Comparison of ENCODE assay signal across 28 cellular contexts in genomic region chr1:55750020-55750995, GRCh38.
"Had no signal": no experiment of that assay in that cellular context is flagged by ENCODE, and none has a peak within 500 bp of the region (broad histone marks: within the 10 kb centered on the region; RNA-seq: fewer than 3 reads in every experiment).

No MANE protein-coding gene starts in this region.

- DNase-seq: activated CD4-positive, alpha-beta T cell treated with anti-CD3 and anti-CD28 coated beads, Interleukin-2, amount 50 U/mL, for 4 hours; activated CD8-positive, alpha-beta memory T cell treated with anti-CD3 and anti-CD28 coated beads, Interleukin-2, amount 50 U/mL, for 48 hours; activated naive CD4-positive, alpha-beta T cell; activated T-cell treated with anti-CD3 and anti-CD28 coated beads, Interleukin-2, amount 50 U/mL, for 4 hours; adrenal gland; brain microvascular endothelial cell; caudate nucleus; effector CD8-positive, alpha-beta T cell; glutamatergic neuron; immature natural killer cell; left ventricle myocardium inferior; occipital lobe; stimulated activated CD4-positive, alpha-beta T cell treated with anti-CD3 and anti-CD28 coated beads, Interleukin-15, amount 100 ng/mL, for 24 hours; stomach; T-helper 9 cell; transverse colon had no signal

- ATAC-seq: activated T-cell treated with anti-CD3 and anti-CD28 coated beads, Interleukin-2, amount 50 U/mL, for 4 hours; sciatic nerve; stimulated activated memory B cell treated with anti-CD40 and anti-IgM and Interleukin-4, amounts not matched to agents 10 μg/mL and 1 μg/mL and 100 μg/mL, for 72 hours; WTC11 had no signal

- H3K36me3 ChIP-seq: adrenal gland, ascending aorta, brain microvascular endothelial cell, left ventricle myocardium inferior, stomach, suprapubic skin, transverse colon, vagina had no signal

- H3K27me3 ChIP-seq: adrenal gland, ascending aorta, brain microvascular endothelial cell, hepatocyte, stomach, suprapubic skin, transverse colon, vagina had no signal

- H3K4me3 Mint-ChIP-seq: activated naive CD8-positive, alpha-beta T cell; activated T-cell treated with anti-CD3 and anti-CD28 coated beads, Interleukin-2, amount 50 U/mL, for 4 hours; dendritic cell treated with granulocyte-macrophage colony-stimulating factor and Interleukin-4, amounts not matched to agents 40 ng/mL and 50 ng/mL, for 4 days; immature natural killer cell; mesothelial cell of epicardium; stimulated activated memory B cell treated with anti-CD40 and anti-IgM and Interleukin-4, amounts not matched to agents 10 μg/mL and 1 μg/mL and 100 μg/mL, for 72 hours; WTC11 had no signal

- H3K36me3 Mint-ChIP-seq: activated naive CD8-positive, alpha-beta T cell; stimulated activated memory B cell treated with anti-CD40 and anti-IgM and Interleukin-4, amounts not matched to agents 10 μg/mL and 1 μg/mL and 100 μg/mL, for 72 hours; WTC11 had no signal

- H3K9me3 Mint-ChIP-seq: activated T-helper 2 cell treated with anti-CD3 and anti-CD28 coated beads, Interferon-gamma antibody, Interleukin-2, Interleukin-4, amounts not matched to agents 10 μg/mL and 5 μg/mL and 100 μg/mL, durations not matched to agents 14 hours and 24 hours and 36 hours had no signal

- H3K4me3 ChIP-seq: adrenal gland, ascending aorta, hepatocyte, left ventricle myocardium inferior, smooth muscle cell, stomach, suprapubic skin, transverse colon, vagina had no signal

- H3K9me3 ChIP-seq: adrenal gland, ascending aorta, suprapubic skin, transverse colon, vagina had no signal

- H3K27ac Mint-ChIP-seq: activated naive CD8-positive, alpha-beta T cell; activated T-helper 2 cell treated with anti-CD3 and anti-CD28 coated beads, Interferon-gamma antibody, Interleukin-2, Interleukin-4, amounts not matched to agents 10 μg/mL and 5 μg/mL and 100 μg/mL, durations not matched to agents 14 hours and 24 hours and 36 hours; dendritic cell treated with granulocyte-macrophage colony-stimulating factor and Interleukin-4, amounts not matched to agents 40 ng/mL and 50 ng/mL, for 4 days; immature natural killer cell; mesothelial cell of epicardium; stimulated activated memory B cell treated with anti-CD40 and anti-IgM and Interleukin-4, amounts not matched to agents 10 μg/mL and 1 μg/mL and 100 μg/mL, for 72 hours; WTC11 had no signal

- H3K4me1 ChIP-seq: adrenal gland, ascending aorta, stomach, suprapubic skin, transverse colon had no signal

- H3K27me3 Mint-ChIP-seq: dendritic cell treated with granulocyte-macrophage colony-stimulating factor and Interleukin-4, amounts not matched to agents 40 ng/mL and 50 ng/mL, for 4 days had no signal

- H3K27ac ChIP-seq: adrenal gland, ascending aorta, brain microvascular endothelial cell, hepatocyte, left ventricle myocardium inferior, stomach, suprapubic skin, transverse colon, vagina had no signal

- H3K4me1 Mint-ChIP-seq: immature natural killer cell; stimulated activated memory B cell treated with anti-CD40 and anti-IgM and Interleukin-4, amounts not matched to agents 10 μg/mL and 1 μg/mL and 100 μg/mL, for 72 hours had no signal
